ENCODE assay signal across 1 cellular context in the genomic region with DNA sequence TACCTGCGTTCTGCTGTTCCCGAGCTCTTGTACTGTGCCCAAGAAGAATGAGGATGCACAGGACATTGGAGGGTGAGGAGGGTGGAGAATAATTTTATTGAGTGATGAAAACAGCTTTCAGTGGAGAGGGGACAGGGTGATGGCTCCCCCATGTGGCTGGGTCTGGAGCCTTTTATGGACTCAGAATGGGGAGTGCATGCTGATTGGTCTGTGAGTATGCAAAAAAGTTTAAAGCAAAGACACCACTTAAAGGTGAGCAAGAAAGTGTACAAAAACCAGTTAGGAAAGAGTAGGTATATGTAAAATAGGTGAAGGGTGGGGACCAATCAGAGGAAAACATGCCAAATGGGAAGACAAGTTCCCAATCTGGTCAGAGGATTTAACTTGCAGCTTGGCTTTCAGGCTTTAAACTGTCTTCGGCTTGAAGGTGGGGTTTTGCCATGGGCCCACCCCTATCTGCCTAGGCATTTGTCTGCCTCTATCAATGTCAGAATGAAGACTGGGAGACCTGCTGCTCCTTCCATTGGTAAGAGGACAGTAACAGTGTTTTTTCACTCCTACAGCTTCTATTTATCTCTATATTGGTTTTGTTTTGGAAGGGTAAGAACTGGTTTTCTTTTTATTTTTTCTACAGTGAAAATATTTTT.
TF ChIP-seq lines count a peak whose summit lies in the region.

No MANE protein-coding gene starts in this region.

TF ChIP-seq in endothelial cell of umbilical vein, 7 proteins besides CTCF, POLR2A, EP300 and RAD21:
- TF ChIP-seq FOS (IDR thresholded peaks at IDR 0.05; ENCODE audit: borderline replicate concordance, insufficient read depth, low read length) (no peak), MYC (IDR thresholded peaks at IDR 0.05; ENCODE audit: low read depth, low read length) (no peak), GATA2 (IDR thresholded peaks at IDR 0.05; ENCODE audit: insufficient read depth, insufficient read length, low read depth, low read length) (no peak), POLR2AphosphoS5 (IDR thresholded peaks at IDR 0.05; ENCODE audit: insufficient read depth, low read depth, low read length) (no peak), EZH2 (IDR thresholded peaks at IDR 0.05; ENCODE audit: borderline replicate concordance, low read depth, low read length, severe bottlenecking) (no peak), JUN (IDR thresholded peaks at IDR 0.05; ENCODE audit: borderline replicate concordance, insufficient read depth, insufficient read length, low read depth) (no peak)
- TF ChIP-seq, protein P1, sequence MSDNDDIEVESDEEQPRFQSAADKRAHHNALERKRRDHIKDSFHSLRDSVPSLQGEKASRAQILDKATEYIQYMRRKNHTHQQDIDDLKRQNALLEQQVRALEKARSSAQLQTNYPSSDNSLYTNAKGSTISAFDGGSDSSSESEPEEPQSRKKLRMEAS (IDR thresholded peaks at IDR 0.05; ENCODE audit: insufficient read depth, insufficient read length) = no peak
